3 cellular contexts compared by ENCODE assay signal in genomic region chr16:55171241-55171640, GRCh38.
TF ChIP-seq lines count a peak whose summit lies in the region.

No MANE protein-coding gene starts in this region.

TF ChIP-seq in HCT116, 20 proteins besides CTCF, POLR2A, EP300 and RAD21:
- TF ChIP-seq EZH2 (IDR thresholded peaks at IDR 0.05) = no peak
- no peak for TF ChIP-seq REST (IDR thresholded peaks at IDR 0.05; ENCODE audit: low read depth)
- no peak for TF ChIP-seq EGR1 (IDR thresholded peaks at IDR 0.05; ENCODE audit: low read depth)
- no peak for TF ChIP-seq ZBTB33 (IDR thresholded peaks at IDR 0.05; ENCODE audit: extremely low read depth, insufficient replicate concordance, low read length)
- no peak for TF ChIP-seq SP1 (IDR thresholded peaks at IDR 0.05; ENCODE audit: low read depth)
- TF ChIP-seq YY1 (IDR thresholded peaks at IDR 0.05; ENCODE audit: extremely low read depth, insufficient replicate concordance, low read depth, low read length) = no peak
- no peak for TF ChIP-seq ELF1 (IDR thresholded peaks at IDR 0.05; ENCODE audit: borderline replicate concordance, low read depth)
- TF ChIP-seq POLR2AphosphoS5 (IDR thresholded peaks at IDR 0.05; ENCODE audit: low read depth, low read length) = no peak
- no peak for TF ChIP-seq MAX (IDR thresholded peaks at IDR 0.05)
- TF ChIP-seq FOSL1 (IDR thresholded peaks at IDR 0.05; ENCODE audit: low read depth) = no peak
- TF ChIP-seq JUND (IDR thresholded peaks at IDR 0.05) = no peak
- no peak for TF ChIP-seq CEBPB (IDR thresholded peaks at IDR 0.05; ENCODE audit: low read depth)
- no peak for TF ChIP-seq ZFX (IDR thresholded peaks at IDR 0.05)
- TF ChIP-seq CBX3 (IDR thresholded peaks at IDR 0.05; ENCODE audit: low read depth) = no peak
- TF ChIP-seq SRF (IDR thresholded peaks at IDR 0.05; ENCODE audit: low read depth) = no peak

TF ChIP-seq in K562, 482 proteins besides CTCF, POLR2A, EP300 and RAD21:
- TF ChIP-seq IRF9 (tag; IDR thresholded peaks at IDR 0.05) (no peak), ZBTB7A (IDR thresholded peaks at IDR 0.05; ENCODE audit: borderline replicate concordance, control insufficient read depth, low read depth, low read length) (no peak), LCOR (CRISPR knock-in tag; IDR thresholded peaks at IDR 0.05) (no peak), RFX7 (CRISPR knock-in tag; IDR thresholded peaks at IDR 0.05) (no peak), MCM5 (IDR thresholded peaks at IDR 0.05; ENCODE audit: low read depth) (no peak), RUNX1 (IDR thresholded peaks at IDR 0.05; ENCODE audit: low read depth) (no peak)

TF ChIP-seq in SK-N-SH, 30 proteins besides CTCF, POLR2A, EP300 and RAD21:
- TF ChIP-seq TCF12 (IDR thresholded peaks at IDR 0.05) (no peak), SIN3A (IDR thresholded peaks at IDR 0.05; ENCODE audit: borderline replicate concordance, low read depth, low read length) (no peak), POLR2AphosphoS5 (IDR thresholded peaks at IDR 0.05; ENCODE audit: low read depth, low read length) (no peak), JUND (IDR thresholded peaks at IDR 0.05) (no peak), PBX3 (IDR thresholded peaks at IDR 0.05) (no peak), TEAD4 (IDR thresholded peaks at IDR 0.05; ENCODE audit: borderline replicate concordance, insufficient read depth) (no peak)
